8 cellular contexts compared by ENCODE assay signal in the genomic region with DNA sequence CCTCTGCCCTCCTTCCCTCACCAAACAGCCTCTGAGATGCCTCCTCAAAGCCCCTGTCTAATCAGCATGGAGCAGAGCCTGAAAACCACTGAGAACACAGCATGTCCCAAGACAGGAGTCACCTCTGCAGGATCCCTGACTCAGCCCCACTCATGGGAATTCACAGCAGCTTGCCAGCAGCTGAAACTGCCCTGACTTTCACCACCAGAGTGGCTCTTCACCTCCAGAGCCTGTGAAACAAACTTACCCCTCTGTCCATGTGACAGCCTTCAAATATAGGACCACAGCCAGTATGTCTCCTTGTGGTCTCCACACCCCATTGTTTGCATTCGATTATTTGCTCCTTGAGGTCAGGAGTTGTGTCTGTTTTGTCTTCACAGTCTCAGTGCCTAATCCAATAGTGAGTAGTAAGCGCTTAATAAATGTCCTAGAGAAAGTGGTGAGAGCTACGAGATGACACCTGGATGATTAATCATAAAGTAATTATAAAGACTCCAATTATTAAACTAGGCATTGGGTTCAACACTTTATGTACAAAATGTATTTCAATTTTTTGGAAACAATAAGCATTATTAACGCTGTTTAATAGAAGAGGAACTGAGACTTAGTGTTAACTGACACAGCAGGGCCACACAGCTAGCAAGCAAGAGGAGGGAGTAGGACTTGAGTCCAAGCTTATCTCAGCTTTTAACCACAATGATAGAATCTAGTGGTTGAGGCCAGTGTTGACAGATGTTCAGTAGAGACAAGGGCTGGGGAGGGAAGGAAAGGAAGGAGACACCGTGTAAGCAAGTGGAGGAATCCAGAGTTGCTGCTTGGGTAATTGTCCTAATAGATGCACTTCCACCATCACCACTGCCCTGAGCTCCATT.
DNase-seq lines count a peak whose midpoint lies in the region; ATAC-seq and TF ChIP-seq lines count a peak whose summit lies in the region.

No MANE protein-coding gene starts in this region.

- WGBS in smooth muscle cell (ENCODE audit: low lambda C conversion rate): 64% methylated on average over 5 of the region's 5 CpGs

- no peak overlapping the region for H3K9ac ChIP-seq in smooth muscle cell (ENCODE audit: low read depth)

- H4K20me1 ChIP-seq in smooth muscle cell (ENCODE audit: low read depth): no peaks in the 10 kb centered on the region

- no peaks in the 10 kb centered on the region for H3F3A ChIP-seq in smooth muscle cell (ENCODE audit: low read depth)

- ATAC-seq in HG02970 (IDR thresholded peaks at IDR 0.05; ENCODE audit: low FRiP score, unreplicated experiment): peak; percentile 47

- H3K4me3 ChIP-seq in smooth muscle cell: no peak overlapping the region

- no peaks in the 10 kb centered on the region for H3K9me3 ChIP-seq in smooth muscle cell (replicated peaks; ENCODE audit: low read depth)

- no peak for TF ChIP-seq CTCF in smooth muscle cell (IDR thresholded peaks at IDR 0.05; ENCODE audit: borderline replicate concordance, insufficient read depth, poor library complexity, severe bottlenecking)

- H3K27me3 ChIP-seq in smooth muscle cell (ENCODE audit: low read depth): no peaks in the 10 kb centered on the region

- no peak overlapping the region for H2AFZ ChIP-seq in smooth muscle cell (ENCODE audit: low read depth)

- no peaks in the 10 kb centered on the region for H3K4me1 ChIP-seq in smooth muscle cell (ENCODE audit: low read depth)

- peak; percentile 5 for DNase-seq in activated T-cell treated with anti-CD3 and anti-CD28 coated beads for 48 hours (ENCODE audit: low read depth)
- DNase-seq in activated T-cell treated with anti-CD3 and anti-CD28 coated beads for 4 hours: no peak
- DNase-seq in RPMI8226: peak; percentile 60
- no peak for DNase-seq in smooth muscle cell (lab: John Stamatoyannopoulos, UW; ENCODE audit: unreplicated experiment)
- DNase-seq in T1000 (lab: John Stamatoyannopoulos, UW): no peak
- DNase-seq in activated gamma-delta T cell (lab: John Stamatoyannopoulos, UW): no peak
- DNase-seq in iPS-NIHi11 (ENCODE audit: low spot score): no peak

- H3K79me2 ChIP-seq in smooth muscle cell (ENCODE audit: low read depth): no peaks in the 10 kb centered on the region

- H3K36me3 ChIP-seq in smooth muscle cell (ENCODE audit: low read depth): no peaks in the 10 kb centered on the region

- peak overlapping the region; percentile 10 for H3K4me2 ChIP-seq in smooth muscle cell

- H3K27ac ChIP-seq in smooth muscle cell (ENCODE audit: low read depth): no peak overlapping the region

Comparison
In these comparisons a context has a peak if more than half of its experiments do, and no peak if none do; other contexts are left out.
1. DNase-seq: peak in activated T-cell treated with anti-CD3 and anti-CD28 coated beads for 48 hours (single experiment) and RPMI8226 (single experiment); none in activated T-cell treated with anti-CD3 and anti-CD28 coated beads for 4 hours (single experiment), smooth muscle cell (single experiment), T1000 (single experiment), activated gamma-delta T cell (single experiment) and iPS-NIHi11 (single experiment).